Comparison of ENCODE assay signal across 1 cellular context in the genomic region with DNA sequence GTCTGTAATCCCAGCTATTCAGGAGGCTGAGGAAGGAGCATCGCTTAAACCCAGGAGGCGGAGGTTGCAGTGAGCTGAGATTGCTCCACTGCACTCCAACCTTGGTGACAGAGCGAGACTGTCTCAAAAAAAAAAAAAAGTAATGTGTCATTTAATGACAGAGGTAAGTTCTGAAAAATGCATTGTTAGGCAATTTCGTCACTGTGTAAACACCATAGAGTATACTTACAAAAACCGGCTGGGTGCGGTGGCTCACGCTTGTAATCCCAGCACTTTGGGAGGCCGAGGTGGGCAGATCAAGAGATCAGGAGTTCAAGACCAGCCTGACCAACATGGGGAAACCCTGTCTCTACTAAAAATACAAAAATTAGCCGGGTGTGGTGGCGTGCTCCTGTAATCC.
TF ChIP-seq lines count a peak whose summit lies in the region.

No MANE protein-coding gene starts in this region.

TF ChIP-seq in K562, 482 proteins besides CTCF, POLR2A, EP300 and RAD21:
- TF ChIP-seq ZNF316 (IDR thresholded peaks at IDR 0.05), result peak; percentile 39; the same call in 1 of the 2 replicates
